Comparison of ENCODE assay signal across 11 cellular contexts in the genomic region with DNA sequence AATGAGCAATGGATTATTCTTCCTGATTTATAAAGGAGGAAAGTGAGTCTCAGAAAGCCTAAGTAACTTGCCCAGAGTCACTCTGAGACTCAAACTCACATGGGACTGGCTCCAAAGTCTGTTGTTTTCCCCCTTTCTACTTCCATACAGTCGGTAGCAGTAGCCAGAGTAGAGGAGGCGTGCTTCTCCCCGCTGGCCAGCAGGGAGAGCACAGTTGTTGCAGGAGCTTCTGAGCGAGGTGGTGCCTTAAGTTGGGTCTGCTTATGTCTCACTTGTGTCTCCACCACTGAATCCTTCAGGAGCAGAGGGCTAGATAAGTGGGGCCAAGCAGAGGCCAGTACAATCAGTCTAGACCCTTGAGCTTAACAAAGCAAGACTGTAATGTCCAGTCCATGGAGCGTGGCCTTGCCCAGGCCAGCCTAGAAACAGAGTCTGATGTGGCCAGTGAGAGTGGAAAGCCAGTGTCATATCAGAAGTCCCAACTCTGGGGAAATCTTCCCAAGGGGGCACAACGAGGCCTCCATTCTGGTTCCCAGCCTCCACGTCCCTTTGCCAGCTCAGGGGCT.
A peak's percentile ranks its signal among the peaks of the same experiment; 100 is the strongest.
DNase-seq lines count a peak whose midpoint lies in the region; ATAC-seq, FAIRE-seq and TF ChIP-seq lines count a peak whose summit lies in the region.
"Had no signal": no experiment of that assay in that cellular context is flagged by ENCODE, and none has a peak within 500 bp of the region (broad histone marks: within the 10 kb centered on the region; RNA-seq: fewer than 3 reads in every experiment).

No MANE protein-coding gene starts in this region.

- H3K9me3 Mint-ChIP-seq in brain = no peaks in the 10 kb centered on the region

- no peak for FAIRE-seq in HTR-8/SVneo (lab: Jason Lieb, UNC)
- FAIRE-seq: islet of Langerhans had no signal

- ATAC-seq in GM18502 (IDR thresholded peaks at IDR 0.05; ENCODE audit: poor library complexity, unreplicated experiment) = no peak

- DNase-seq in DMS153 (lab: John Stamatoyannopoulos, UW) (peak; percentile 40), HTR-8/SVneo (ENCODE audit: insufficient read length, low spot score) (peak; percentile 37), lung microvascular endothelial cell (ENCODE audit: low read depth in 2 of 2) (peak; percentile 10 to 26), C1 segment of cervical spinal cord (lab: John Stamatoyannopoulos, UW) (no peak), cerebellar cortex (ENCODE audit: low spot score) (no peak)
- DNase-seq in activated naive CD4-positive, alpha-beta T cell treated with anti-CD3 and anti-CD28 coated beads, Interleukin-2, amount 50 U/mL, for 16 hours = no peak
- DNase-seq: activated CD4-positive, CD25-positive, alpha-beta regulatory T cell treated with anti-CD3 and anti-CD28 coated beads, Interleukin-2, amount 50 U/mL, for 72 hours; NCI-H187 had no signal

- H3K27ac Mint-ChIP-seq in brain = peak overlapping the region in 1 of 5 experiments; percentile 32

- peaks cover 3% of the 10 kb centered on the region for H3K4me1 Mint-ChIP-seq in brain

- peak; percentile 49 to 63 for TF ChIP-seq CTCF in brain (conservative IDR thresholded peaks at IDR 0.05)

- H3K36me3 Mint-ChIP-seq in brain = peaks cover 7% of the 10 kb centered on the region

- no peak overlapping the region for H3K4me3 Mint-ChIP-seq in brain

- H3K27me3 Mint-ChIP-seq in brain = no peaks in the 10 kb centered on the region

Comparison
In these comparisons a context has a peak if more than half of its experiments do, and no peak if none do; other contexts are left out.
1. DNase-seq: peak in DMS153 (single experiment), HTR-8/SVneo (single experiment) and lung microvascular endothelial cell (2 of 2); none in C1 segment of cervical spinal cord (0 of 14), cerebellar cortex (single experiment) and activated naive CD4-positive, alpha-beta T cell treated with anti-CD3 and anti-CD28 coated beads, Interleukin-2, amount 50 U/mL, for 16 hours (single experiment).